1 cellular context compared by ENCODE assay signal in the genomic region with DNA sequence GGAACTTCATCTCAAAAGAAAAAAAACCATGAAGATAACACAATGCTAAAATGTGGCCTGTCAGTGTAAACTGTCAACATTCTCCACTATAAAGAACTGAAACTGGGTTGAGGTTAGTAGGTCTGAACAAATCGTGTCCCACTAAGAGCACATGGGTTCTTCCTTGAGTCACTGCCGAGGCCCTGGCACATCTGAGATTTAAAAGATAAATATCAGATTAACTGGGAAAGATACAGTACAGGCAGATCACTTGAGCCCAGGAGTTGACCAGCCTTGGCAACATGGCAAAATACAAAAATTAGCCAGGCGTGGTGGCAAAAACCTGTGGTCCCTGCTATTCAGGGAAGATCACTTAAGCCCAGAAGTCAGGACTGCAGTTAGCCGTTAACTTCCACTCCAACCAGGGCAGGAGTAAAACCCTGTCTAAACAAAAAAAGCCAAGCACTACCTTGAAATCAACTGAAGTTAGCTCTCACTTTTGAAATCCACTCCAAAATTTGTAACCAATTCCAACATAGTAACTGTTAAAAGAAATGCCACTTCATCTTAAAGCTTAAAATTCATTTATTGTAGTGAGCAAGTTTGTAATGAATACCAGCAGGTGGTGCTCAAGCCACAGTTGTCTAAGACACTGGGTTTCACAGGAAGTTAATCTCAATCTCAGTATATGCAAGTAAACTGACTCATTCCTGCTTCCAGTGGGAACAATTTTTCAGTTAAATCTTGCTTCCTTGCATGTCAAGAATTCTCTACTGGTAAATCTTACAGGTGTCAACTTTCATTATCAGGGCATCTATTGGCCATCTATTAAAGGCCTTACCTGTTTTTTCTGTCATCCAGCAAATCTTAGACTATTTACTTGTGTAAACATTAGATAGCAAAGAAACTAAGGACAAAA.
TF ChIP-seq lines count a peak whose summit lies in the region.

No MANE protein-coding gene starts in this region.

TF ChIP-seq in K562, 482 proteins besides CTCF, POLR2A, EP300 and RAD21 (continued from another document and continues in another):
- TF ChIP-seq, protein P1, sequence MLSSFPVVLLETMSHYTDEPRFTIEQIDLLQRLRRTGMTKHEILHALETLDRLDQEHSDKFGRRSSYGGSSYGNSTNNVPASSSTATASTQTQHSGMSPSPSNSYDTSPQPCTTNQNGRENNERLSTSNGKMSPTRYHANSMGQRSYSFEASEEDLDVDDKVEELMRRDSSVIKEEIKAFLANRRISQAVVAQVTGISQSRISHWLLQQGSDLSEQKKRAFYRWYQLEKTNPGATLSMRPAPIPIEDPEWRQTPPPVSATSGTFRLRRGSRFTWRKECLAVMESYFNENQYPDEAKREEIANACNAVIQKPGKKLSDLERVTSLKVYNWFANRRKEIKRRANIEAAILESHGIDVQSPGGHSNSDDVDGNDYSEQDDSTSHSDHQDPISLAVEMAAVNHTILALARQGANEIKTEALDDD (IDR thresholded peaks at IDR 0.05), result peak; percentile 66; the same call in 1 of the 2 replicates
- TF ChIP-seq ZNF551 (CRISPR knock-in tag; IDR thresholded peaks at IDR 0.05) (peak; percentile 65; the same call in 1 of the 2 replicates), CCAR2 (IDR thresholded peaks at IDR 0.05; ENCODE audit: low read depth, low read length) (no peak), SOX6 (IDR thresholded peaks at IDR 0.05) (peak; percentile 17; the same call in 1 of the 2 replicates), SRF (CRISPR knock-in tag; IDR thresholded peaks at IDR 0.05) (0 out of 4 replicates have a peak, but pooled peaks of 1 of the 2 experiments have one; percentile 20), ERF (CRISPR knock-in tag; IDR thresholded peaks at IDR 0.05) (peak; percentile 29; the same call in 1 of the 2 replicates), ZC3H11A (IDR thresholded peaks at IDR 0.05; ENCODE audit: low read depth, low read length) (no peak), ZNF175 (CRISPR knock-in tag; IDR thresholded peaks at IDR 0.05; ENCODE audit: low read depth) (no peak), ZNF507 (tag; conservative IDR thresholded peaks at IDR 0.05) (no peak), CC2D1A (IDR thresholded peaks at IDR 0.05) (no peak), SMARCE1 (IDR thresholded peaks at IDR 0.05) (no peak), TEAD2 (tag; IDR thresholded peaks at IDR 0.05) (no peak), ZNF584 (CRISPR knock-in tag; IDR thresholded peaks at IDR 0.05; ENCODE audit: low read depth) (0 out of 2 replicates have a peak, but pooled peaks have one; percentile 62), ZNF436 (CRISPR knock-in tag; IDR thresholded peaks at IDR 0.05) (no peak; the same call in 1 of the 2 replicates), HNRNPUL1 (IDR thresholded peaks at IDR 0.05; ENCODE audit: low read length) (0 out of 2 replicates have a peak, but pooled peaks have one; percentile 54), HNRNPH1 (optimal IDR thresholded peaks at IDR 0.05; ENCODE audit: low read depth, low read length) (no peak), SMAD1 (IDR thresholded peaks at IDR 0.05; ENCODE audit: low read depth, low read length, partially characterized antibody) (no peak), ZC3H8 (IDR thresholded peaks at IDR 0.05) (no peak), HEY1 (CRISPR knock-in tag; IDR thresholded peaks at IDR 0.05; ENCODE audit: borderline replicate concordance) (no peak), ZNF408 (CRISPR knock-in tag; IDR thresholded peaks at IDR 0.05; ENCODE audit: low read depth) (no peak), TAF15 (IDR thresholded peaks at IDR 0.05; ENCODE audit: low read depth, low read length) (no peak), ARID1B (IDR thresholded peaks at IDR 0.05) (no peak; the same call in none of the 2 replicates)
- TF ChIP-seq, protein P2, sequence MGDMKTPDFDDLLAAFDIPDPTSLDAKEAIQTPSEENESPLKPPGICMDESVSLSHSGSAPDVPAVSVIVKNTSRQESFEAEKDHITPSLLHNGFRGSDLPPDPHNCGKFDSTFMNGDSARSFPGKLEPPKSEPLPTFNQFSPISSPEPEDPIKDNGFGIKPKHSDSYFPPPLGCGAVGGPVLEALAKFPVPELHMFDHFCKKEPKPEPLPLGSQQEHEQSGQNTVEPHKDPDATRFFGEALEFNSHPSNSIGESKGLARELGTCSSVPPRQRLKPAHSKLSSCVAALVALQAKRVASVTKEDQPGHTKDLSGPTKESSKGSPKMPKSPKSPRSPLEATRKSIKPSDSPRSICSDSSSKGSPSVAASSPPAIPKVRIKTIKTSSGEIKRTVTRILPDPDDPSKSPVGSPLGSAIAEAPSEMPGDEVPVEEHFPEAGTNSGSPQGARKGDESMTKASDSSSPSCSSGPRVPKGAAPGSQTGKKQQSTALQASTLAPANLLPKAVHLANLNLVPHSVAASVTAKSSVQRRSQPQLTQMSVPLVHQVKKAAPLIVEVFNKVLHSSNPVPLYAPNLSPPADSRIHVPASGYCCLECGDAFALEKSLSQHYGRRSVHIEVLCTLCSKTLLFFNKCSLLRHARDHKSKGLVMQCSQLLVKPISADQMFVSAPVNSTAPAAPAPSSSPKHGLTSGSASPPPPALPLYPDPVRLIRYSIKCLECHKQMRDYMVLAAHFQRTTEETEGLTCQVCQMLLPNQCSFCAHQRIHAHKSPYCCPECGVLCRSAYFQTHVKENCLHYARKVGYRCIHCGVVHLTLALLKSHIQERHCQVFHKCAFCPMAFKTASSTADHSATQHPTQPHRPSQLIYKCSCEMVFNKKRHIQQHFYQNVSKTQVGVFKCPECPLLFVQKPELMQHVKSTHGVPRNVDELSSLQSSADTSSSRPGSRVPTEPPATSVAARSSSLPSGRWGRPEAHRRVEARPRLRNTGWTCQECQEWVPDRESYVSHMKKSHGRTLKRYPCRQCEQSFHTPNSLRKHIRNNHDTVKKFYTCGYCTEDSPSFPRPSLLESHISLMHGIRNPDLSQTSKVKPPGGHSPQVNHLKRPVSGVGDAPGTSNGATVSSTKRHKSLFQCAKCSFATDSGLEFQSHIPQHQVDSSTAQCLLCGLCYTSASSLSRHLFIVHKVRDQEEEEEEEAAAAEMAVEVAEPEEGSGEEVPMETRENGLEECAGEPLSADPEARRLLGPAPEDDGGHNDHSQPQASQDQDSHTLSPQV (IDR thresholded peaks at IDR 0.05), result no peak; the same call in 1 of the 2 replicates
- TF ChIP-seq, protein P3, sequence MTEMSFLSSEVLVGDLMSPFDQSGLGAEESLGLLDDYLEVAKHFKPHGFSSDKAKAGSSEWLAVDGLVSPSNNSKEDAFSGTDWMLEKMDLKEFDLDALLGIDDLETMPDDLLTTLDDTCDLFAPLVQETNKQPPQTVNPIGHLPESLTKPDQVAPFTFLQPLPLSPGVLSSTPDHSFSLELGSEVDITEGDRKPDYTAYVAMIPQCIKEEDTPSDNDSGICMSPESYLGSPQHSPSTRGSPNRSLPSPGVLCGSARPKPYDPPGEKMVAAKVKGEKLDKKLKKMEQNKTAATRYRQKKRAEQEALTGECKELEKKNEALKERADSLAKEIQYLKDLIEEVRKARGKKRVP (CRISPR knock-in tag; IDR thresholded peaks at IDR 0.05), result no peak
- TF ChIP-seq, protein P4, sequence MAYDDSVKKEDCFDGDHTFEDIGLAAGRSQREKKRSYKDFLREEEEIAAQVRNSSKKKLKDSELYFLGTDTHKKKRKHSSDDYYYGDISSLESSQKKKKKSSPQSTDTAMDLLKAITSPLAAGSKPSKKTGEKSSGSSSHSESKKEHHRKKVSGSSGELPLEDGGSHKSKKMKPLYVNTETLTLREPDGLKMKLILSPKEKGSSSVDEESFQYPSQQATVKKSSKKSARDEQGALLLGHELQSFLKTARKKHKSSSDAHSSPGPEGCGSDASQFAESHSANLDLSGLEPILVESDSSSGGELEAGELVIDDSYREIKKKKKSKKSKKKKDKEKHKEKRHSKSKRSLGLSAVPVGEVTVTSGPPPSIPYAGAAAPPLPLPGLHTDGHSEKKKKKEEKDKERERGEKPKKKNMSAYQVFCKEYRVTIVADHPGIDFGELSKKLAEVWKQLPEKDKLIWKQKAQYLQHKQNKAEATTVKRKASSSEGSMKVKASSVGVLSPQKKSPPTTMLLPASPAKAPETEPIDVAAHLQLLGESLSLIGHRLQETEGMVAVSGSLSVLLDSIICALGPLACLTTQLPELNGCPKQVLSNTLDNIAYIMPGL (CRISPR knock-in tag; IDR thresholded peaks at IDR 0.05), result no peak
- TF ChIP-seq, protein P5, sequence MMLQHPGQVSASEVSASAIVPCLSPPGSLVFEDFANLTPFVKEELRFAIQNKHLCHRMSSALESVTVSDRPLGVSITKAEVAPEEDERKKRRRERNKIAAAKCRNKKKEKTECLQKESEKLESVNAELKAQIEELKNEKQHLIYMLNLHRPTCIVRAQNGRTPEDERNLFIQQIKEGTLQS (IDR thresholded peaks at IDR 0.05), result peak; percentile 53
- TF ChIP-seq, protein P5 (CRISPR knock-in tag; conservative IDR thresholded peaks at IDR 0.05), result peak; percentile 68; the same call in 1 of the 2 replicates
- TF ChIP-seq, protein P6, sequence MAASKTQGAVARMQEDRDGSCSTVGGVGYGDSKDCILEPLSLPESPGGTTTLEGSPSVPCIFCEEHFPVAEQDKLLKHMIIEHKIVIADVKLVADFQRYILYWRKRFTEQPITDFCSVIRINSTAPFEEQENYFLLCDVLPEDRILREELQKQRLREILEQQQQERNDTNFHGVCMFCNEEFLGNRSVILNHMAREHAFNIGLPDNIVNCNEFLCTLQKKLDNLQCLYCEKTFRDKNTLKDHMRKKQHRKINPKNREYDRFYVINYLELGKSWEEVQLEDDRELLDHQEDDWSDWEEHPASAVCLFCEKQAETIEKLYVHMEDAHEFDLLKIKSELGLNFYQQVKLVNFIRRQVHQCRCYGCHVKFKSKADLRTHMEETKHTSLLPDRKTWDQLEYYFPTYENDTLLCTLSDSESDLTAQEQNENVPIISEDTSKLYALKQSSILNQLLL (CRISPR knock-in tag; IDR thresholded peaks at IDR 0.05; ENCODE audit: borderline replicate concordance), result no peak
- TF ChIP-seq, protein P7, sequence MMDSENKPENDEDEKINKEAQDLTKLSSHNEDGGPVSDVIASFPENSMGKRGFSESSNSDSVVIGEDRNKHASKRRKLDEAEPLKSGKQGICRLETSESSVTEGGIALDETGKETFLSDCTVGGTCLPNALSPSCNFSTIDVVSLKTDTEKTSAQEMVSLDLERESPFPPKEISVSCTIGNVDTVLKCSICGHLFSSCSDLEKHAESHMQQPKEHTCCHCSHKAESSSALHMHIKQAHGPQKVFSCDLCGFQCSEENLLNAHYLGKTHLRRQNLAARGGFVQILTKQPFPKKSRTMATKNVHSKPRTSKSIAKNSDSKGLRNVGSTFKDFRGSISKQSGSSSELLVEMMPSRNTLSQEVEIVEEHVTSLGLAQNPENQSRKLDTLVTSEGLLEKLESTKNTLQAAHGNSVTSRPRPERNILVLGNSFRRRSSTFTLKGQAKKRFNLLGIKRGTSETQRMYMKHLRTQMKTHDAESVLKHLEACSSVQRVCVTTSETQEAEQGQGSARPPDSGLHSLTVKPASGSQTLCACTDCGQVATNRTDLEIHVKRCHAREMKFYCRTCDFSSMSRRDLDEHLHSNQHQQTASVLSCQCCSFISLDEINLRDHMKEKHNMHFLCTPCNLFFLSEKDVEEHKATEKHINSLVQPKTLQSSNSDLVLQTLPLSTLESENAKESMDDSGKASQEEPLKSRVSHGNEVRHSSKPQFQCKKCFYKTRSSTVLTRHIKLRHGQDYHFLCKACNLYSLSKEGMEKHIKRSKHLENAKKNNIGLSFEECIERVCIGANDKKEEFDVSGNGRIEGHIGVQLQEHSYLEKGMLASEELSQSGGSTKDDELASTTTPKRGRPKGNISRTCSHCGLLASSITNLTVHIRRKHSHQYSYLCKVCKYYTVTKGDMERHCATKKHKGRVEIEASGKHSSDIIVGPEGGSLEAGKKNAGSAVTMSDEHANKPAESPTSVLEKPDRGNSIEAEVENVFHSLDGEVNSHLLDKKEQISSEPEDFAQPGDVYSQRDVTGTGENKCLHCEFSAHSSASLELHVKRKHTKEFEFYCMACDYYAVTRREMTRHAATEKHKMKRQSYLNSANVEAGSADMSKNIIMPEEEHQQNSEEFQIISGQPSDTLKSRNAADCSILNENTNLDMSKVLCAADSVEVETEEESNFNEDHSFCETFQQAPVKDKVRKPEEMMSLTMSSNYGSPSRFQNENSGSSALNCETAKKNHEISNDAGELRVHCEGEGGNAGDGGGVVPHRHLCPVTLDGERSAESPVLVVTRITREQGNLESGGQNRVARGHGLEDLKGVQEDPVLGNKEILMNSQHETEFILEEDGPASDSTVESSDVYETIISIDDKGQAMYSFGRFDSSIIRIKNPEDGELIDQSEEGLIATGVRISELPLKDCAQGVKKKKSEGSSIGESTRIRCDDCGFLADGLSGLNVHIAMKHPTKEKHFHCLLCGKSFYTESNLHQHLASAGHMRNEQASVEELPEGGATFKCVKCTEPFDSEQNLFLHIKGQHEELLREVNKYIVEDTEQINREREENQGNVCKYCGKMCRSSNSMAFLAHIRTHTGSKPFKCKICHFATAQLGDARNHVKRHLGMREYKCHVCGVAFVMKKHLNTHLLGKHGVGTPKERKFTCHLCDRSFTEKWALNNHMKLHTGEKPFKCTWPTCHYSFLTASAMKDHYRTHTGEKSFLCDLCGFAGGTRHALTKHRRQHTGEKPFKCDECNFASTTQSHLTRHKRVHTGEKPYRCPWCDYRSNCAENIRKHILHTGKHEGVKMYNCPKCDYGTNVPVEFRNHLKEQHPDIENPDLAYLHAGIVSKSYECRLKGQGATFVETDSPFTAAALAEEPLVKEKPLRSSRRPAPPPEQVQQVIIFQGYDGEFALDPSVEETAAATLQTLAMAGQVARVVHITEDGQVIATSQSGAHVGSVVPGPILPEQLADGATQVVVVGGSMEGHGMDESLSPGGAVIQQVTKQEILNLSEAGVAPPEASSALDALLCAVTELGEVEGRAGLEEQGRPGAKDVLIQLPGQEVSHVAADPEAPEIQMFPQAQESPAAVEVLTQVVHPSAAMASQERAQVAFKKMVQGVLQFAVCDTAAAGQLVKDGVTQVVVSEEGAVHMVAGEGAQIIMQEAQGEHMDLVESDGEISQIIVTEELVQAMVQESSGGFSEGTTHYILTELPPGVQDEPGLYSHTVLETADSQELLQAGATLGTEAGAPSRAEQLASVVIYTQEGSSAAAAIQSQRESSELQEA (IDR thresholded peaks at IDR 0.05; ENCODE audit: low read depth), result no peak
- TF ChIP-seq, protein P8, sequence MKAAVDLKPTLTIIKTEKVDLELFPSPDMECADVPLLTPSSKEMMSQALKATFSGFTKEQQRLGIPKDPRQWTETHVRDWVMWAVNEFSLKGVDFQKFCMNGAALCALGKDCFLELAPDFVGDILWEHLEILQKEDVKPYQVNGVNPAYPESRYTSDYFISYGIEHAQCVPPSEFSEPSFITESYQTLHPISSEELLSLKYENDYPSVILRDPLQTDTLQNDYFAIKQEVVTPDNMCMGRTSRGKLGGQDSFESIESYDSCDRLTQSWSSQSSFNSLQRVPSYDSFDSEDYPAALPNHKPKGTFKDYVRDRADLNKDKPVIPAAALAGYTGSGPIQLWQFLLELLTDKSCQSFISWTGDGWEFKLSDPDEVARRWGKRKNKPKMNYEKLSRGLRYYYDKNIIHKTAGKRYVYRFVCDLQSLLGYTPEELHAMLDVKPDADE (conservative IDR thresholded peaks at IDR 0.05; ENCODE audit: control insufficient read depth, low read depth, low read length), result no peak
- TF ChIP-seq, protein P9, sequence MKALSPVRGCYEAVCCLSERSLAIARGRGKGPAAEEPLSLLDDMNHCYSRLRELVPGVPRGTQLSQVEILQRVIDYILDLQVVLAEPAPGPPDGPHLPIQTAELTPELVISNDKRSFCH (CRISPR knock-in tag; IDR thresholded peaks at IDR 0.05), result no peak
- TF ChIP-seq, protein P9 (tag; IDR thresholded peaks at IDR 0.05), result no peak
